ENCODE assay signal across 9 cellular contexts in genomic region chr6:31180500-31180899, GRCh38. TPM values are rescaled to one million over a fixed set of nuclear protein-coding genes. Genes with fewer than 3 reads are reported as not detected.
DNase-seq lines count a peak whose midpoint lies in the region; ATAC-seq and TF ChIP-seq lines count a peak whose summit lies in the region.
"Had no signal": no experiment of that assay in that cellular context is flagged by ENCODE, and none has a peak within 500 bp of the region (broad histone marks: within the 10 kb centered on the region; RNA-seq: fewer than 3 reads in every experiment).

No MANE protein-coding gene starts in this region.

- H3K4me1 ChIP-seq in gastrocnemius medialis = peaks cover 5 to 6% of the 10 kb centered on the region in 2 donors

- TF ChIP-seq POLR2A in gastrocnemius medialis (IDR thresholded peaks at IDR 0.05) = no peak

- intact Hi-C loops in gastrocnemius medialis (cut with DNase I; ENCODE audit: low total_unique reads) = no loop called here

- H3K4me3 ChIP-seq in fibroblast of villous mesenchyme (ENCODE audit: low read depth, low read length) = peak overlapping the region; percentile 64
- peak overlapping the region in 3 of 4 donors; percentile 3 to 49 (median 43) for H3K4me3 ChIP-seq in gastrocnemius medialis

- H3K9me3 ChIP-seq in gastrocnemius medialis = no peaks in the 10 kb centered on the region

- no peaks in the 10 kb centered on the region for H3K27me3 Mint-ChIP-seq in activated T-cell treated with anti-CD3 and anti-CD28 coated beads, Interleukin-2, amount 50 U/mL, for 24 hours

- peak overlapping the region in 2 of 4 donors; percentile 24 to 67 for H3K27ac ChIP-seq in gastrocnemius medialis

- H3K36me3 ChIP-seq in gastrocnemius medialis = no peaks in the 10 kb centered on the region

- no peaks in the 10 kb centered on the region for H3K9me3 Mint-ChIP-seq in activated T-cell treated with anti-CD3 and anti-CD28 coated beads, Interleukin-2, amount 50 U/mL, for 24 hours

- peaks cover 11% of the 10 kb centered on the region for H3K4me1 Mint-ChIP-seq in activated T-cell treated with anti-CD3 and anti-CD28 coated beads, Interleukin-2, amount 50 U/mL, for 24 hours (ENCODE audit: low read depth)

- DNase-seq in activated gamma-delta T cell treated with Interleukin-2 at 50 U/mL for 16 hours (peak; percentile 49), activated gamma-delta T cell (lab: John Stamatoyannopoulos, UW) (no peak), fibroblast of villous mesenchyme (ENCODE audit: low read depth) (peak; percentile 87), gastrocnemius medialis (peak; percentile 15 to 83), inferior parietal cortex (ENCODE audit: extremely low spot score) (no peak)
- DNase-seq in activated T-cell treated with anti-CD3 and anti-CD28 coated beads, Interleukin-2, amount 50 U/mL, for 24 hours = peak; percentile 65

- no peak for TF ChIP-seq CTCF in fibroblast of villous mesenchyme (IDR thresholded peaks at IDR 0.05; ENCODE audit: insufficient read depth, low read depth, low read length)
- TF ChIP-seq CTCF in gastrocnemius medialis (IDR thresholded peaks at IDR 0.05 in 4 of 5, conservative IDR thresholded peaks at IDR 0.05 in 1 of 5) = no peak

- H3K36me3 Mint-ChIP-seq in activated T-cell treated with anti-CD3 and anti-CD28 coated beads, Interleukin-2, amount 50 U/mL, for 24 hours (ENCODE audit: low read depth) = no peaks in the 10 kb centered on the region

- ATAC-seq in gastrocnemius medialis = peak; percentile 74 to 99
- no peak for ATAC-seq in GM21528 (IDR thresholded peaks at IDR 0.05; ENCODE audit: low FRiP score, unreplicated experiment)
- ATAC-seq in HG03469 (IDR thresholded peaks at IDR 0.05; ENCODE audit: unreplicated experiment) = no peak

- H3K27me3 ChIP-seq in gastrocnemius medialis = no peaks in the 10 kb centered on the region

- in situ Hi-C loops in gastrocnemius medialis (cut with MboI; ENCODE audit: low sequenced_read_pairs in 4 of 4) = no loop called here

- H3K27ac Mint-ChIP-seq in activated T-cell treated with anti-CD3 and anti-CD28 coated beads, Interleukin-2, amount 50 U/mL, for 24 hours = peak overlapping the region; percentile 59

- peak overlapping the region; percentile 71 for H3K4me3 Mint-ChIP-seq in activated T-cell treated with anti-CD3 and anti-CD28 coated beads, Interleukin-2, amount 50 U/mL, for 24 hours

RNA-seq across cellular contexts. Expression of gene POU5F1, which starts 10.0 kb away (rescaled TPM):
- not detected in 2 replicates for total RNA-seq in fibroblast of villous mesenchyme
- not detected for total RNA-seq in gastrocnemius medialis
- total RNA-seq: T-helper 2 cell treated with Interferon-gamma antibody and Interleukin-4, amounts not matched to agents 100 ng/mL and 5 ng/mL, for 36 hours had no signal

RNA-seq across cellular contexts. Expression of gene TCF19, which starts 22.1 kb away (rescaled TPM):
- total RNA-seq in fibroblast of villous mesenchyme (20.7 and 22.2 TPM in 2 replicates), gastrocnemius medialis (1 to 10 TPM; 1.5 to 5.1 (median 2.6) TPM)

RNA-seq across cellular contexts. Expression of gene CCHCR1, which starts 22.9 kb away (rescaled TPM):
- total RNA-seq in fibroblast of villous mesenchyme = 14.7 and 16.4 TPM in 2 replicates
- total RNA-seq in gastrocnemius medialis = 10 to 100 TPM in 1 of 4 donors, 1 to 10 TPM in 3; 4.9 to 34.3 (median 7.7) TPM

RNA-seq across cellular contexts. Expression of gene PSORS1C2, which starts 41.6 kb away (rescaled TPM):
- total RNA-seq in fibroblast of villous mesenchyme (not detected in 2 replicates), gastrocnemius medialis (not detected)
- total RNA-seq: T-helper 2 cell treated with Interferon-gamma antibody and Interleukin-4, amounts not matched to agents 100 ng/mL and 5 ng/mL, for 36 hours had no signal

Comparison
In these comparisons a context has a peak if more than half of its experiments do, and no peak if none do; other contexts are left out.
1. DNase-seq: peak in activated gamma-delta T cell treated with Interleukin-2 at 50 U/mL for 16 hours (single experiment), activated T-cell treated with anti-CD3 and anti-CD28 coated beads, Interleukin-2, amount 50 U/mL, for 24 hours (single experiment), fibroblast of villous mesenchyme (single experiment) and gastrocnemius medialis (2 of 2); none in activated gamma-delta T cell (single experiment) and inferior parietal cortex (single experiment).
2. ATAC-seq: peak in gastrocnemius medialis (2 of 2); none in GM21528 (single experiment) and HG03469 (single experiment).